18 cellular contexts compared by ENCODE assay signal in the genomic region with DNA sequence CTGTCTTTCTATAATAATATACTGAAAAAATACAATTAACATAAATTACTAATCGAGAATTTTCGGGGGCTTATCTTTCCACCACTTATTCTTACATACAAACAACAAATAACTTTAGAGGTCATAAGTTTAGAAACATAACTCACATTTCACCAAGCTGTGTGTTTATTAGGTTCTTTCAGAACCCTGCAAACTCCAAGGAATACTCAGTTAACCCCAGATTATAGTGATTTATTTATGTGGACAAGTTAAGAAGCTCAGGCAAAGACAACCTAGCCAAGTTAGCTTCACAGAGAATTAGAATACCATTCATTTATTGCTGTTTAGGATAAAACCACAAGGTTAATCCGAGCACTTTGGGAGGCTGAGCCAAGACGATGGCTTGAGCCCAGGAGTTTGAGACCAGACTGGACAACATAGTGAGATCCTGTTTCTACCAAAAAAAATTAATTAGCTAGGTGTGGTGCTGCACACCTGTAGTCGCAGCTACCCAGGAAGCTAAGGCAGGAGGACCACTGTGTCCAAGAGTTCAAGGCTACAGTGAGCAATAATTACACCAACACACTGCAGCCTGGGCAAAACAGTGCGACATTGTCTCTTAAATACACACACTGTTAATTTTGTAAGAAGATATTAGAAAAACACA. TPM values are rescaled to one million over a fixed set of nuclear protein-coding genes. Genes with fewer than 3 reads are reported as not detected.
DNase-seq lines count a peak whose midpoint lies in the region; ATAC-seq and TF ChIP-seq lines count a peak whose summit lies in the region.
"Had no signal": no experiment of that assay in that cellular context is flagged by ENCODE, and none has a peak within 500 bp of the region (broad histone marks: within the 10 kb centered on the region; RNA-seq: fewer than 3 reads in every experiment).

No MANE protein-coding gene starts in this region.

- H3K9me2 ChIP-seq in SK-N-SH (no peaks in the 10 kb centered on the region), Karpas-422 (replicated peaks; ENCODE audit: insufficient read depth, low read length) (no peaks in the 10 kb centered on the region)

- no peak for TF ChIP-seq EP300 in SK-N-SH (IDR thresholded peaks at IDR 0.05; ENCODE audit: borderline replicate concordance in 1 of 2, low read depth in 1 of 2, low read length in 1 of 2)

- H3K9me3 ChIP-seq in left ventricle myocardium inferior (replicated peaks) (no peaks in the 10 kb centered on the region), SK-N-SH (no peaks in the 10 kb centered on the region), Karpas-422 (ENCODE audit: low read length) (no peaks in the 10 kb centered on the region)
- no peaks in the 10 kb centered on the region for H3K9me3 ChIP-seq in CD4-positive, alpha-beta memory T cell (ENCODE audit: control insufficient read depth in 1 of 2, low read length in 2 of 2)
- H3K9me3 ChIP-seq: vagina had no signal

- no peak for TF ChIP-seq RAD21 in SK-N-SH (IDR thresholded peaks at IDR 0.05; ENCODE audit: low read length)

- H3K4me3 Mint-ChIP-seq in type B pancreatic cell (no peak overlapping the region), nephron progenitor cell (no peak overlapping the region)
- no peak overlapping the region for H3K4me3 Mint-ChIP-seq in CD4-positive, alpha-beta memory T cell
- H3K4me3 Mint-ChIP-seq: activated CD8-positive, alpha-beta T cell treated with anti-CD3 and anti-CD28 coated beads, Interleukin-2, amount 10 ng/mL, durations not matched to agents 7 days and 5 days; activated naive CD8-positive, alpha-beta T cell treated with anti-CD3 and anti-CD28 coated beads, Interleukin-2, amount 10 ng/mL, durations not matched to agents 7 days and 5 days; CD8-positive, alpha-beta memory T cell; dendritic cell treated with granulocyte-macrophage colony-stimulating factor and Interleukin-4, amounts not matched to agents 40 ng/mL and 50 ng/mL, for 4 days had no signal

- H3K4me3 ChIP-seq in left ventricle myocardium inferior, result no peak overlapping the region
- no peak overlapping the region for H3K4me3 ChIP-seq in SK-N-SH (ENCODE audit: low read depth in 2 of 2, low read length in 1 of 2)
- H3K4me3 ChIP-seq in fibroblast of mammary gland (ENCODE audit: control insufficient read depth, low read depth, low read length), result no peak overlapping the region
- no peak overlapping the region for H3K4me3 ChIP-seq in Karpas-422 (ENCODE audit: low read length)
- H3K4me3 ChIP-seq in CD4-positive, alpha-beta memory T cell (ENCODE audit: low read length in 2 of 2), result no peak overlapping the region
- H3K4me3 ChIP-seq: vagina had no signal

- H3K4me1 ChIP-seq in left ventricle myocardium inferior, result peaks cover 59% of the 10 kb centered on the region
- peaks cover 13 to 25% of the 10 kb centered on the region in 2 experiments; a peak in 3 of 4 replicates for H3K4me1 ChIP-seq in SK-N-SH (ENCODE audit: control insufficient read depth in 1 of 2, insufficient read depth in 2 of 2, low read depth in 1 of 2, low read length in 1 of 2)
- H3K4me1 ChIP-seq in Karpas-422 (ENCODE audit: low read length), result no peaks in the 10 kb centered on the region
- peaks cover 50% of the 10 kb centered on the region for H3K4me1 ChIP-seq in CD4-positive, alpha-beta memory T cell (ENCODE audit: insufficient read depth, low read length)

- no peak overlapping the region for H2AFZ ChIP-seq in SK-N-SH (ENCODE audit: low read depth)
- no peak overlapping the region for H2AFZ ChIP-seq in Karpas-422 (ENCODE audit: low read length)

- H3K27me3 ChIP-seq in left ventricle myocardium inferior (ENCODE audit: low read depth) (no peaks in the 10 kb centered on the region), SK-N-SH (ENCODE audit: insufficient read depth) (no peaks in the 10 kb centered on the region), Karpas-422 (ENCODE audit: low read length) (no peaks in the 10 kb centered on the region)
- no peaks in the 10 kb centered on the region for H3K27me3 ChIP-seq in CD4-positive, alpha-beta memory T cell (ENCODE audit: insufficient read depth, low read length)
- H3K27me3 ChIP-seq: vagina had no signal

- 87% methylated on average over 6 of the region's 6 CpGs for WGBS in SK-N-SH (ENCODE audit: low lambda C conversion rate)

- ATAC-seq in left ventricle myocardium superior, result no peak
- ATAC-seq: activated CD8-positive, alpha-beta T cell treated with anti-CD3 and anti-CD28 coated beads, Interleukin-2, amount 10 ng/mL, durations not matched to agents 7 days and 5 days had no signal

- peak overlapping the region; percentile 44 for H3K27ac Mint-ChIP-seq in type B pancreatic cell
- H3K27ac Mint-ChIP-seq in nephron progenitor cell, result no peak overlapping the region
- H3K27ac Mint-ChIP-seq in CD4-positive, alpha-beta memory T cell, result peak overlapping the region in 2 of 7 donors; percentile 12 to 19
- H3K27ac Mint-ChIP-seq: activated CD8-positive, alpha-beta T cell treated with anti-CD3 and anti-CD28 coated beads, Interleukin-2, amount 10 ng/mL, durations not matched to agents 7 days and 5 days; dendritic cell treated with granulocyte-macrophage colony-stimulating factor and Interleukin-4, amounts not matched to agents 40 ng/mL and 50 ng/mL, for 4 days had no signal

- H3K36me3 ChIP-seq in left ventricle myocardium inferior (no peaks in the 10 kb centered on the region), SK-N-SH (replicated peaks in 1 of 2; ENCODE audit: control insufficient read depth in 1 of 2, insufficient read depth in 2 of 2, low read length in 1 of 2) (peaks cover 2 to 33% of the 10 kb centered on the region in 2 experiments), Karpas-422 (ENCODE audit: insufficient read depth, low read length) (peaks cover 4% of the 10 kb centered on the region; the same call in 1 of the 2 replicates)
- H3K36me3 ChIP-seq in CD4-positive, alpha-beta memory T cell (ENCODE audit: insufficient read depth, low read length), result peaks cover 5% of the 10 kb centered on the region
- H3K36me3 ChIP-seq: vagina had no signal

- no peaks in the 10 kb centered on the region for H3K27me3 Mint-ChIP-seq in type B pancreatic cell
- H3K27me3 Mint-ChIP-seq in nephron progenitor cell (ENCODE audit: low read depth, poor library complexity), result peaks cover 2% of the 10 kb centered on the region
- H3K27me3 Mint-ChIP-seq in CD4-positive, alpha-beta memory T cell, result no peaks in the 10 kb centered on the region
- H3K27me3 Mint-ChIP-seq: activated naive CD8-positive, alpha-beta T cell treated with anti-CD3 and anti-CD28 coated beads, Interleukin-2, amount 10 ng/mL, durations not matched to agents 7 days and 5 days; CD8-positive, alpha-beta memory T cell; dendritic cell treated with granulocyte-macrophage colony-stimulating factor and Interleukin-4, amounts not matched to agents 40 ng/mL and 50 ng/mL, for 4 days had no signal

- POLR2A ChIA-PET in SK-N-SH (lab: Yijun Ruan, JAX), result no interaction called here
- POLR2A ChIA-PET in CD4-positive, alpha-beta memory T cell (lab: Charles Lee; ENCODE audit: partially characterized antibody), result interaction anchor here (0.6 kb wide), 1 partner anchor 589 kb away, joined by 3 read pairs; no protein-coding TSS in a partner anchor

- CTCF ChIA-PET in SK-N-SH (lab: Yijun Ruan, JAX), result interaction anchor here (1.6 kb wide), 1 partner anchor 12 kb away, joined by 5 read pairs; no protein-coding TSS in a partner anchor
- CTCF ChIA-PET in CD4-positive, alpha-beta memory T cell (lab: Charles Lee; ENCODE audit: partially characterized antibody), result interaction anchor here (1.0 to 1.5 kb wide), 3 partner anchors 8 to 446 kb away, joined by 3 to 7 read pairs (median 3); no protein-coding TSS in a partner anchor

- DNase-seq in left ventricle myocardium inferior (no peak), left ventricle myocardium superior (no peak), SK-N-SH (no peak), fibroblast of mammary gland (ENCODE audit: low read depth) (peak; percentile 25), type B pancreatic cell (ENCODE audit: extremely low spot score, unreplicated experiment) (no peak), nephron progenitor cell (no peak), Karpas-422 (no peak)
- no peak for DNase-seq in CD4-positive, alpha-beta memory T cell
- DNase-seq: activated CD8-positive, alpha-beta T cell treated with anti-CD3 and anti-CD28 coated beads, Interleukin-2, amount 10 ng/mL, durations not matched to agents 7 days and 5 days; activated naive CD8-positive, alpha-beta T cell treated with anti-CD3 and anti-CD28 coated beads, Interleukin-2, amount 10 ng/mL, durations not matched to agents 7 days and 5 days; CD8-positive, alpha-beta memory T cell; left cardiac atrium; midbrain; NCI-H1436 treated with DMSO at 0.1 percent for 48 hours; OCI-M1; SHP77 treated with DMSO at 0.1 percent for 48 hours had no signal

- H3K4me2 ChIP-seq in SK-N-SH, result no peak overlapping the region
- no peak overlapping the region for H3K4me2 ChIP-seq in Karpas-422 (ENCODE audit: low read depth, low read length, poor library complexity, severe bottlenecking)

- peak overlapping the region; percentile 71 for H3K27ac ChIP-seq in left ventricle myocardium inferior (replicated peaks)
- peak overlapping the region in 1 of 2 experiments; percentile 32; a peak in 2 of 4 replicates for H3K27ac ChIP-seq in SK-N-SH (ENCODE audit: low read depth in 2 of 2, low read length in 1 of 2)
- H3K27ac ChIP-seq in Karpas-422 (ENCODE audit: low read length), result no peak overlapping the region
- H3K27ac ChIP-seq in CD4-positive, alpha-beta memory T cell (ENCODE audit: low read depth, low read length), result no peak overlapping the region
- H3K27ac ChIP-seq: vagina had no signal

- H3K9ac ChIP-seq in SK-N-SH, result no peak overlapping the region
- H3K9ac ChIP-seq in Karpas-422 (ENCODE audit: low read length), result no peak overlapping the region

- TF ChIP-seq CTCF in left ventricle myocardium inferior (IDR thresholded peaks at IDR 0.05; ENCODE audit: borderline replicate concordance) (no peak), SK-N-SH (IDR thresholded peaks at IDR 0.05) (no peak), fibroblast of mammary gland (conservative IDR thresholded peaks at IDR 0.05; ENCODE audit: control insufficient read depth, insufficient read depth, low read depth, low read length) (no peak), type B pancreatic cell (conservative IDR thresholded peaks at IDR 0.05) (no peak), nephron progenitor cell (IDR thresholded peaks at IDR 0.05) (no peak)

- H3K4me1 Mint-ChIP-seq in type B pancreatic cell (ENCODE audit: unreplicated experiment), result peaks cover 23% of the 10 kb centered on the region
- peaks cover under 1% of the 10 kb centered on the region for H3K4me1 Mint-ChIP-seq in nephron progenitor cell
- peaks cover 43 to 64% (median 57%) of the 10 kb centered on the region in 4 donors for H3K4me1 Mint-ChIP-seq in CD4-positive, alpha-beta memory T cell

- H3K9me3 Mint-ChIP-seq in type B pancreatic cell (no peaks in the 10 kb centered on the region), nephron progenitor cell (peaks cover 36% of the 10 kb centered on the region)
- no peaks in the 10 kb centered on the region for H3K9me3 Mint-ChIP-seq in CD4-positive, alpha-beta memory T cell
- H3K9me3 Mint-ChIP-seq: activated naive CD8-positive, alpha-beta T cell treated with anti-CD3 and anti-CD28 coated beads, Interleukin-2, amount 10 ng/mL, durations not matched to agents 7 days and 5 days; CD8-positive, alpha-beta memory T cell; dendritic cell treated with granulocyte-macrophage colony-stimulating factor and Interleukin-4, amounts not matched to agents 40 ng/mL and 50 ng/mL, for 4 days had no signal

- peaks cover 82% of the 10 kb centered on the region for H3K79me2 ChIP-seq in SK-N-SH (ENCODE audit: insufficient read depth)
- H3K79me2 ChIP-seq in Karpas-422 (ENCODE audit: low read length), result peaks cover 79% of the 10 kb centered on the region

- no peaks in the 10 kb centered on the region for H3F3A ChIP-seq in SK-N-SH (replicated peaks; ENCODE audit: insufficient read depth)

- H4K20me1 ChIP-seq in SK-N-SH (ENCODE audit: insufficient read depth), result peaks cover 68% of the 10 kb centered on the region
- peaks cover 16% of the 10 kb centered on the region; the same call in 1 of the 2 replicates for H4K20me1 ChIP-seq in Karpas-422 (ENCODE audit: insufficient read depth, low read depth, low read length)

- H3K36me3 Mint-ChIP-seq in type B pancreatic cell (peaks cover 27% of the 10 kb centered on the region), nephron progenitor cell (ENCODE audit: low read depth) (peaks cover 64% of the 10 kb centered on the region)
- H3K36me3 Mint-ChIP-seq in CD4-positive, alpha-beta memory T cell, result peaks cover 21 to 37% of the 10 kb centered on the region in 2 donors

- intact Hi-C loops in left ventricle myocardium inferior (cut with micrococcal nuclease) (no loop called here), left ventricle myocardium superior (cut with micrococcal nuclease) (no loop called here)
- intact Hi-C loops in CD4-positive, alpha-beta memory T cell (cut with micrococcal nuclease), result no loop called here

RNA-seq across cellular contexts. Expression of gene GOLPH3, which starts 30.0 kb away (rescaled TPM):
- total RNA-seq in left ventricle myocardium inferior (42.8 TPM), left ventricle myocardium superior (41.2 TPM), type B pancreatic cell (ENCODE audit: low replicate concordance) (72.9 and 102 TPM in 2 replicates)
- polyA plus RNA-seq in SK-N-SH (2012; rRNA removed), result 25.5 and 30.7 TPM in 2 replicates
- 38.4 and 38.5 TPM in 2 replicates for polyA plus RNA-seq in SK-N-SH (2012; cell fraction: cytosol; rRNA removed)
- polyA plus RNA-seq in SK-N-SH (2012; cell fraction: nucleus; rRNA removed), result 13.7 and 19.2 TPM in 2 replicates
- 54.4 and 78.1 TPM in 2 replicates for total RNA-seq in Karpas-422 (2014; rRNA removed; shearing (Covaris generic); ENCODE audit: low replicate concordance)
- 10 to 100 TPM; 67.4 to 74.5 TPM for total RNA-seq in CD4-positive, alpha-beta memory T cell
- 100 to 1,000 TPM in 1 of 2 donors, 10 to 100 TPM in 1; 98.0 to 107 TPM for polyA plus RNA-seq in CD4-positive, alpha-beta memory T cell
